ENCODE assay signal across 8 cellular contexts in the genomic region with DNA sequence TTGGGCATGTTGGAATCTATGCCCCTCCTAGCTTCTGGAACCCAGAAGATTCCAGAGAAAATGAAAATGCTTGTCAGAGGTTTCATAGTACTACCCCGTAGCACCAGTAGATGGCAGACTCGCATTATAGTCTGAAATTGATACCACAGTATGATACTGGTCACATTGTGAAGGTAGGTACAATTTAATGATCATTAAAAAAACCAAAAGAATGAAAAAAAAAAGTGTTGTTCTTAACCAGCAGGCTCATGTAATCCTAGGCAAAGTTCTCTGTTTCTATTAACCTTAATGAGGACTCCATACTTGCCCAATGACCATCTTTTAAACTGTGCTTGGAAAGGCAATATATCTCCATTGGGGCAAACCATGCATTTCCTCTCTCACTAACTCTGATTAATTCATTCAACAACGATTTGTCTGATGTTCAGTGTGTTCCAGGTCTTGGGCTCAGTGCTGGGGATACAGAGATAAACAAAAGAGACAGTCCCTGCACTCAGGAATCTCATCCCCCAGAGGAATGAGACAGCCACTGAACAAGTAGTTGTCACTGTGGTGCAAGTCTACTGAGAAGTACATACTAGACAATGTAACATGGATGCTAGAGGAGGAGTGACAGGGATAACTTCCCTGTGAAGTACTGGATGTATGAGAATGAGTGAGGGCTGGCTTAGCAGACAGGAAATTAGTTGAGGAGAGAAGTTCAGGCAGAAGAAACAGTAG.
DNase-seq lines count a peak whose midpoint lies in the region; ATAC-seq, FAIRE-seq and TF ChIP-seq lines count a peak whose summit lies in the region.

No MANE protein-coding gene starts in this region.

- H3K27ac Mint-ChIP-seq in MCF 10A (ENCODE audit: low read depth, unreplicated experiment) = no peak overlapping the region

- no peaks in the 10 kb centered on the region for H3K9me3 ChIP-seq in A549

- DNase-seq in A549 (ENCODE audit: low read depth in 1 of 2, low spot score in 1 of 2) = peak; percentile 20 to 52
- DNase-seq in GM12865 (ENCODE audit: low read depth) = peak; percentile 55
- peak; percentile 3 for DNase-seq in NCI-H146 treated with DMSO at 0.1 percent for 48 hours (lab: John Stamatoyannopoulos, UW; ENCODE audit: unreplicated experiment)
- DNase-seq in MCF 10A (ENCODE audit: unreplicated experiment) = peak; percentile 59
- DNase-seq in kidney glomerular epithelial cell (lab: John Stamatoyannopoulos, UW) = peak; percentile 71
- DNase-seq in superior temporal gyrus (ENCODE audit: extremely low spot score) = peak; percentile 97
- DNase-seq in NCI-H187 (lab: John Stamatoyannopoulos, UW) = no peak

- peaks cover 9% of the 10 kb centered on the region for H3K27me3 Mint-ChIP-seq in MCF 10A (ENCODE audit: insufficient read depth, unreplicated experiment)

- POLR2A ChIA-PET in A549 (lab: Yijun Ruan, JAX) = no interaction called here
- POLR2A ChIA-PET in MCF 10A (lab: Yijun Ruan, JAX) = no interaction called here

- FAIRE-seq in A549 (lab: Jason Lieb, UNC) = peak; percentile 85

- TF ChIP-seq RAD21 in A549 (conservative IDR thresholded peaks at IDR 0.05 in 1 of 2, IDR thresholded peaks at IDR 0.05 in 1 of 2) = peak; percentile 93 to 95

- peaks cover 16% of the 10 kb centered on the region for H3K4me1 ChIP-seq in A549

- WGBS in A549 (ENCODE audit: missing lambda C conversion rate) = 1% methylated on average over 3 of the region's 3 CpGs

- H3K27ac ChIP-seq in A549 = peak overlapping the region in 1 of 2 experiments; percentile 46; a peak in 2 of 6 replicates

- peaks cover 6% of the 10 kb centered on the region for H3K4me1 Mint-ChIP-seq in MCF 10A (ENCODE audit: insufficient read depth, unreplicated experiment)

- TF ChIP-seq EP300 in A549 (IDR thresholded peaks at IDR 0.05) = no peak

- CTCF ChIA-PET in A549 (lab: Yijun Ruan, JAX) = interaction anchor here (0.6 to 6.4 kb wide), 58 partner anchors 9 to 1255 kb away, joined by 3 to 51 read pairs (median 4); partner anchors contain the start of gene PHYHIPL
- CTCF ChIA-PET in MCF 10A (lab: Yijun Ruan, JAX) = interaction anchor here (0.6 to 3.0 kb wide), 66 partner anchors 9 to 672 kb away, joined by 3 to 23 read pairs (median 4); no protein-coding TSS in a partner anchor

- no peak overlapping the region for H3K4me3 ChIP-seq in A549
- H3K4me3 ChIP-seq in GM12865 (ENCODE audit: low read depth, low read length) = no peak overlapping the region

- H3K9me3 Mint-ChIP-seq in MCF 10A (ENCODE audit: unreplicated experiment) = no peaks in the 10 kb centered on the region

- ATAC-seq in A549 = peak; percentile 76 to 91
- peak; percentile 51 for ATAC-seq in HG02610 (IDR thresholded peaks at IDR 0.05; ENCODE audit: unreplicated experiment)

- no peaks in the 10 kb centered on the region for H3K36me3 Mint-ChIP-seq in MCF 10A (ENCODE audit: insufficient read depth, unreplicated experiment)

- no peak overlapping the region for H3K4me2 ChIP-seq in A549

- TF ChIP-seq CTCF in A549 (IDR thresholded peaks at IDR 0.05) (peak; percentile 92), GM12865 (IDR thresholded peaks at IDR 0.05; ENCODE audit: insufficient read depth, low read depth, low read length, missing control alignments) (peak; percentile 74), MCF 10A (IDR thresholded peaks at IDR 0.05; ENCODE audit: unreplicated experiment) (peak; percentile 70)

- H3K4me3 Mint-ChIP-seq in MCF 10A (ENCODE audit: unreplicated experiment) = no peak overlapping the region

- BruUV-seq in MCF 10A (replicated peaks; lab: Mats Ljungman, UMichigan) = no TSS peak

- no peak for TF ChIP-seq POLR2A in A549 (IDR thresholded peaks at IDR 0.05; ENCODE audit: low read length)

- intact Hi-C loops in MCF 10A (cut with micrococcal nuclease) = loop anchor here (1.0 to 5.0 kb wide), 7 partner anchors 134 to 670 kb away; no protein-coding TSS in a partner anchor

TF ChIP-seq in A549, 52 proteins besides CTCF, POLR2A, EP300 and RAD21:
- TF ChIP-seq SMC3 (IDR thresholded peaks at IDR 0.05) = peak; percentile 94
- TF ChIP-seq HDAC2 (IDR thresholded peaks at IDR 0.05) = no peak

Comparison
In these comparisons a context has a peak if more than half of its experiments do, and no peak if none do; other contexts are left out.
1. DNase-seq: peak in A549 (2 of 2), GM12865 (single experiment), NCI-H146 treated with DMSO at 0.1 percent for 48 hours (single experiment), MCF 10A (single experiment), kidney glomerular epithelial cell (single experiment) and superior temporal gyrus (single experiment); none in NCI-H187 (0 of 2).
2. Peak in every context shown above with its lines, with median percentiles within 50 percentile points of each other: CTCF ChIP-seq.